In the genomic region with DNA sequence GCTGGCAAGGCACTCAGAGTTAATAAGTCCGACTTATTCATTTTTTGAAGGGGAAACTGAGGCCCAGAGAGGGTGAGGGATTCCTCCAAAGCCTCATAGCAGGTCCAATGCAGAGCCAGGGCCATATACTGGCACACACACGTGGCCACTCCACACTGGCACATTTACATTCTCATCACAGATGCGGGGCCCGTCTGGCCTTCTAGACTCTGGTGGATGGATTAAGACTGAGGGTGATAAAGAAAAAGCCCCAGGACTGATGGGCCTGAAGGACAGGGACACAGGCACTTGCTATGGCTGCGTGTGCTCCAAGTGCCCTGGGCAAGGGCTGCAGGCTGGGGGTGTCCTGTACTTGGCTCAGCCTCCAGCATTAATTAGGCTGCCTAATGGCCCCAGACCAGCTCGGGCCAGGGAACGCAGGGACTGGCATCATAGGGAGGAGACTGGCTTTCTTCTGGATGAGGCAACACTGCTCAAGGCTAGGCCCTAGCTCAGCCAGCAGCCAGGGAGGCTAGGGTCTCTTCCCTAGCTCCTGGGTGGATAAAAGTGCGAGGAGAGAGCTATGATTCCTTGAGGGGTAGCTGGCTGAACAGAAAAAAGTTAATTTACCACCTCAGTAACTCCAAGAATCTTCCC, we compare ENCODE assay signal across 20 cellular contexts. TPM values are rescaled to one million over a fixed set of nuclear protein-coding genes. Genes with fewer than 3 reads are reported as not detected.
DNase-seq lines count a peak whose midpoint lies in the region; ATAC-seq and TF ChIP-seq lines count a peak whose summit lies in the region.
"Had no signal": no experiment of that assay in that cellular context is flagged by ENCODE, and none has a peak within 500 bp of the region (broad histone marks: within the 10 kb centered on the region; RNA-seq: fewer than 3 reads in every experiment).

No MANE protein-coding gene starts in this region.

- no peak for TF ChIP-seq POLR2A in adrenal gland (IDR thresholded peaks at IDR 0.05)

- CTCF ChIA-PET in activated CD8-positive, alpha-beta T cell treated with anti-CD3 and anti-CD28 coated beads for 36 hours (lab: Charles Lee): no interaction called here

- H3K14ac ChIP-seq in mesenchymal stem cell (ENCODE audit: low read length in 2 of 2): no peak overlapping the region

- peaks cover 2% of the 10 kb centered on the region for H3K79me1 ChIP-seq in mesenchymal stem cell (replicated peaks; ENCODE audit: low read length, poor library complexity, severe bottlenecking)

- no peak overlapping the region for H2BK5ac ChIP-seq in mesenchymal stem cell (ENCODE audit: low read depth, low read length, poor library complexity, severe bottlenecking)

- H4K91ac ChIP-seq in mesenchymal stem cell (ENCODE audit: low read length): no peak overlapping the region

- H3K4me3 ChIP-seq in adrenal gland: no peak overlapping the region
- H3K4me3 ChIP-seq in mesenchymal stem cell (ENCODE audit: insufficient read depth in 1 of 2, low read depth in 1 of 2, low read length in 2 of 2): no peak overlapping the region
- no peak overlapping the region for H3K4me3 ChIP-seq in tibial artery
- H3K4me3 ChIP-seq: thyroid gland had no signal

- no peaks in the 10 kb centered on the region for H3K36me3 Mint-ChIP-seq in activated CD8-positive, alpha-beta T cell treated with anti-CD3 and anti-CD28 coated beads for 36 hours (ENCODE audit: low read depth)
- H3K36me3 Mint-ChIP-seq: activated naive CD8-positive, alpha-beta T cell; memory B cell; naive thymus-derived CD8-positive, alpha-beta T cell; stimulated activated naive B cell treated with anti-CD40 and anti-IgM and Interleukin-4, amounts not matched to agents 10 μg/mL and 1 μg/mL and 100 μg/mL, for 72 hours had no signal

- H3K4me2 ChIP-seq in mesenchymal stem cell (ENCODE audit: low read length, poor library complexity, severe bottlenecking): no peak overlapping the region

- H3K36me3 ChIP-seq in adrenal gland (replicated peaks in 1 of 2) (no peaks in the 10 kb centered on the region), mesenchymal stem cell (ENCODE audit: control insufficient read depth in 1 of 2, insufficient read depth in 2 of 2, low read depth in 1 of 2, low read length in 2 of 2) (peaks cover 58 to 74% of the 10 kb centered on the region in 2 experiments), tibial artery (peaks cover 54 to 62% (median 60%) of the 10 kb centered on the region in 3 donors)
- H3K36me3 ChIP-seq: thyroid gland had no signal

- no peaks in the 10 kb centered on the region for H3K9me3 ChIP-seq in adrenal gland (replicated peaks in 1 of 3)
- H3K9me3 ChIP-seq in mesenchymal stem cell (ENCODE audit: control insufficient read depth, low read length): no peaks in the 10 kb centered on the region
- H3K9me3 ChIP-seq in tibial artery: no peaks in the 10 kb centered on the region
- H3K9me3 ChIP-seq: Caco-2, thyroid gland had no signal

- TF ChIP-seq CTCF in adrenal gland (IDR thresholded peaks at IDR 0.05): no peak
- no peak for TF ChIP-seq CTCF in tibial artery (IDR thresholded peaks at IDR 0.05)
- TF ChIP-seq CTCF in activated CD8-positive, alpha-beta T cell treated with anti-CD3 and anti-CD28 coated beads for 36 hours (IDR thresholded peaks at IDR 0.05): no peak

- H3K18ac ChIP-seq in mesenchymal stem cell (ENCODE audit: low read depth in 1 of 2, low read length in 2 of 2): no peak overlapping the region

- no peaks in the 10 kb centered on the region for H3K9me3 Mint-ChIP-seq in activated CD8-positive, alpha-beta T cell treated with anti-CD3 and anti-CD28 coated beads for 36 hours
- H3K9me3 Mint-ChIP-seq: activated T-helper 17 cell treated with anti-CD3 and anti-CD28 coated beads, Interleukin-2, amount 50 U/mL, for 72 hours; memory B cell; stimulated activated naive B cell treated with anti-CD40 and anti-IgM and Interleukin-4, amounts not matched to agents 10 μg/mL and 1 μg/mL and 100 μg/mL, for 72 hours had no signal

- no peak overlapping the region for H3K23ac ChIP-seq in mesenchymal stem cell (ENCODE audit: low read length in 2 of 2)

- WGBS in adrenal gland, 4 donors: 74 to 83% (median 77%) methylated on average over 8 of the region's 8 CpGs
- 93% methylated on average over 7 of the region's 8 CpGs for WGBS in mesenchymal stem cell

- H3K4ac ChIP-seq in mesenchymal stem cell (ENCODE audit: low read depth in 1 of 2, low read length in 2 of 2): no peak overlapping the region

- no peak overlapping the region for H2BK12ac ChIP-seq in mesenchymal stem cell (ENCODE audit: low read length in 2 of 2)

- H2BK15ac ChIP-seq in mesenchymal stem cell (ENCODE audit: low read depth, poor library complexity, severe bottlenecking): no peak overlapping the region

- POLR2A ChIA-PET in activated CD8-positive, alpha-beta T cell treated with anti-CD3 and anti-CD28 coated beads for 36 hours (lab: Charles Lee): no interaction called here

- no peak overlapping the region for H3K4me3 Mint-ChIP-seq in activated CD8-positive, alpha-beta T cell treated with anti-CD3 and anti-CD28 coated beads for 36 hours
- H3K4me3 Mint-ChIP-seq: activated naive CD8-positive, alpha-beta T cell; activated T-helper 17 cell treated with anti-CD3 and anti-CD28 coated beads, Interleukin-2, amount 50 U/mL, for 72 hours; memory B cell; naive thymus-derived CD8-positive, alpha-beta T cell; stimulated activated naive B cell treated with anti-CD40 and anti-IgM and Interleukin-4, amounts not matched to agents 10 μg/mL and 1 μg/mL and 100 μg/mL, for 72 hours had no signal

- H3K27ac Mint-ChIP-seq in activated CD8-positive, alpha-beta T cell treated with anti-CD3 and anti-CD28 coated beads for 36 hours: no peak overlapping the region
- H3K27ac Mint-ChIP-seq: activated naive CD8-positive, alpha-beta T cell; activated T-helper 17 cell treated with anti-CD3 and anti-CD28 coated beads, Interleukin-2, amount 50 U/mL, for 72 hours; memory B cell; naive thymus-derived CD8-positive, alpha-beta T cell; stimulated activated naive B cell treated with anti-CD40 and anti-IgM and Interleukin-4, amounts not matched to agents 10 μg/mL and 1 μg/mL and 100 μg/mL, for 72 hours had no signal

- no peak overlapping the region for H2AK5ac ChIP-seq in mesenchymal stem cell (ENCODE audit: low read length, severe bottlenecking)

- no peak overlapping the region for H4K8ac ChIP-seq in mesenchymal stem cell (ENCODE audit: low read length)

- no peak for ATAC-seq in GM18520 (IDR thresholded peaks at IDR 0.05; ENCODE audit: unreplicated experiment)
- no peak for ATAC-seq in activated CD8-positive, alpha-beta T cell treated with anti-CD3 and anti-CD28 coated beads for 36 hours
- ATAC-seq: activated T-helper 17 cell treated with anti-CD3 and anti-CD28 coated beads, Interleukin-2, amount 50 U/mL, for 72 hours; naive thymus-derived CD8-positive, alpha-beta T cell; stimulated activated naive B cell treated with anti-CD40 and anti-IgM and Interleukin-4, amounts not matched to agents 10 μg/mL and 1 μg/mL and 100 μg/mL, for 72 hours had no signal

- H3K4me1 ChIP-seq in adrenal gland (replicated peaks in 1 of 2) (peaks cover 0 to 15% of the 10 kb centered on the region in 2 donors), mesenchymal stem cell (ENCODE audit: control insufficient read depth, insufficient read depth, low read depth, low read length) (peaks cover 20% of the 10 kb centered on the region), tibial artery (peaks cover 3 to 32% (median 19%) of the 10 kb centered on the region in 4 donors)

- H3K27ac ChIP-seq in adrenal gland: no peak overlapping the region
- no peak overlapping the region for H3K27ac ChIP-seq in mesenchymal stem cell (ENCODE audit: low read length, poor library complexity, severe bottlenecking)
- H3K27ac ChIP-seq in tibial artery: peak overlapping the region; percentile 28 to 82
- H3K27ac ChIP-seq: thyroid gland had no signal

- H3K27me3 ChIP-seq in adrenal gland: no peaks in the 10 kb centered on the region
- no peaks in the 10 kb centered on the region for H3K27me3 ChIP-seq in mesenchymal stem cell (ENCODE audit: control insufficient read depth in 1 of 2, insufficient read depth in 1 of 2, low read length in 2 of 2)
- H3K27me3 ChIP-seq in tibial artery: no peaks in the 10 kb centered on the region
- H3K27me3 ChIP-seq: thyroid gland had no signal

- intact Hi-C loops in adrenal gland (cut with DNase I) (no loop called here), tibial artery (cut with DNase I; ENCODE audit: low total_unique reads) (no loop called here)
- intact Hi-C loops in activated CD8-positive, alpha-beta T cell treated with anti-CD3 and anti-CD28 coated beads for 36 hours (cut with micrococcal nuclease): no loop called here

- peaks cover 3% of the 10 kb centered on the region for H3K27me3 Mint-ChIP-seq in activated CD8-positive, alpha-beta T cell treated with anti-CD3 and anti-CD28 coated beads for 36 hours
- H3K27me3 Mint-ChIP-seq: activated naive CD8-positive, alpha-beta T cell; activated T-helper 17 cell treated with anti-CD3 and anti-CD28 coated beads, Interleukin-2, amount 50 U/mL, for 72 hours; stimulated activated naive B cell treated with anti-CD40 and anti-IgM and Interleukin-4, amounts not matched to agents 10 μg/mL and 1 μg/mL and 100 μg/mL, for 72 hours had no signal

- no peak overlapping the region for H2BK120ac ChIP-seq in mesenchymal stem cell (ENCODE audit: low read depth, low read length)

- H3K9ac ChIP-seq in mesenchymal stem cell (ENCODE audit: low read length): peak overlapping the region; percentile 78

- peak; percentile 7 for DNase-seq in activated CD4-positive, CD25-positive, alpha-beta regulatory T cell treated with anti-CD3 and anti-CD28 coated beads, Interleukin-2, amount 50 U/mL, for 72 hours
- DNase-seq in activated CD4-positive, CD25-positive, alpha-beta regulatory T cell (lab: John Stamatoyannopoulos, UW): no peak
- DNase-seq in adrenal gland (peak in 4 of 7 donors; percentile 7 to 44 (median 10)), mesenchymal stem cell (no peak), tibial artery (peak in 1 of 2 donors; percentile 72)
- DNase-seq in NK-92 treated with Interleukin-12 subunit alpha and Interleukin-12 subunit beta, amount 100 ng/mL, for 24 hours (lab: John Stamatoyannopoulos, UW): no peak
- no peak for DNase-seq in activated CD8-positive, alpha-beta T cell treated with anti-CD3 and anti-CD28 coated beads for 36 hours
- DNase-seq: 8988T; AML-193; NCI-H1417; stimulated activated naive B cell treated with anti-CD40 and anti-IgM and Interleukin-4, amounts not matched to agents 10 μg/mL and 1 μg/mL and 100 μg/mL, for 72 hours; thyroid gland had no signal

- no peaks in the 10 kb centered on the region for H3K4me1 Mint-ChIP-seq in activated CD8-positive, alpha-beta T cell treated with anti-CD3 and anti-CD28 coated beads for 36 hours (ENCODE audit: low read depth)
- H3K4me1 Mint-ChIP-seq: activated T-helper 17 cell treated with anti-CD3 and anti-CD28 coated beads, Interleukin-2, amount 50 U/mL, for 72 hours; memory B cell; naive thymus-derived CD8-positive, alpha-beta T cell had no signal

- H2AFZ ChIP-seq in mesenchymal stem cell (ENCODE audit: low read depth, low read length): no peak overlapping the region

RNA-seq across cellular contexts. Expression of gene CSF1R, which starts 28.5 kb away (rescaled TPM):
- 100 to 1,000 TPM in 2 of 8 donors, 10 to 100 TPM in 6; 37.2 to 165 (median 94.4) TPM for total RNA-seq in adrenal gland
- polyA plus RNA-seq in adrenal gland: 10 to 100 TPM; 17.9 to 20.0 (median 19.0) TPM
- 0.06 TPM for polyA plus RNA-seq in mesenchymal stem cell (2013, experiment 1 of 2)
- polyA plus RNA-seq in mesenchymal stem cell (2013, experiment 2 of 2): 0.12 TPM
- not detected for total RNA-seq in activated CD8-positive, alpha-beta T cell treated with anti-CD3 and anti-CD28 coated beads for 36 hours
- total RNA-seq: dermis blood vessel endothelial cell had no signal

RNA-seq across cellular contexts. Expression of gene PDGFRB, which starts 40.8 kb away (rescaled TPM):
- total RNA-seq in adrenal gland: 100 to 1,000 TPM in 1 of 8 donors, 10 to 100 TPM in 7; 54.8 to 188 (median 80.1) TPM
- polyA plus RNA-seq in adrenal gland: 10 to 100 TPM; 21.3 to 55.7 (median 37.2) TPM
- polyA plus RNA-seq in mesenchymal stem cell (2013, experiment 1 of 2): 203 TPM
- 211 TPM for polyA plus RNA-seq in mesenchymal stem cell (2013, experiment 2 of 2)
- total RNA-seq in activated CD8-positive, alpha-beta T cell treated with anti-CD3 and anti-CD28 coated beads for 36 hours: under 1 TPM; 0.58 to 0.74 TPM

RNA-seq across cellular contexts. Expression of gene CDX1, which starts 51.7 kb away (rescaled TPM):
- total RNA-seq in adrenal gland: under 1 TPM in 2 of 8 donors, not detected in 6; 0.23 to 0.32 TPM
- polyA plus RNA-seq in adrenal gland: under 1 TPM in 2 of 3 donors, not detected in 1; 0.17 to 0.24 TPM
- polyA plus RNA-seq in mesenchymal stem cell (2013, experiment 1 of 2): 0.08 TPM
- 0.03 TPM for polyA plus RNA-seq in mesenchymal stem cell (2013, experiment 2 of 2)
- total RNA-seq in activated CD8-positive, alpha-beta T cell treated with anti-CD3 and anti-CD28 coated beads for 36 hours: not detected
- total RNA-seq: activated T-helper 17 cell treated with anti-CD3 and anti-CD28 coated beads, Interleukin-2, amount 50 U/mL, for 72 hours; dermis blood vessel endothelial cell; M059J; naive thymus-derived CD8-positive, alpha-beta T cell; thyroid gland had no signal
- polyA plus RNA-seq: naive thymus-derived CD8-positive, alpha-beta T cell had no signal

Comparison
In these comparisons a context has a peak if more than half of its experiments do, and no peak if none do; other contexts are left out.
1. DNase-seq: peak in activated CD4-positive, CD25-positive, alpha-beta regulatory T cell treated with anti-CD3 and anti-CD28 coated beads, Interleukin-2, amount 50 U/mL, for 72 hours (single experiment) and adrenal gland (4 of 7); none in activated CD4-positive, CD25-positive, alpha-beta regulatory T cell (0 of 4), mesenchymal stem cell (single experiment), NK-92 treated with Interleukin-12 subunit alpha and Interleukin-12 subunit beta, amount 100 ng/mL, for 24 hours (single experiment) and activated CD8-positive, alpha-beta T cell treated with anti-CD3 and anti-CD28 coated beads for 36 hours (single experiment).
2. H3K27ac ChIP-seq: peak in tibial artery (2 of 2); none in adrenal gland (0 of 5) and mesenchymal stem cell (single experiment).
3. RNA of gene CSF1R, which starts 28.5 kb away (total RNA-seq): 37.2 to 165 TPM in adrenal gland; not detected in activated CD8-positive, alpha-beta T cell treated with anti-CD3 and anti-CD28 coated beads for 36 hours; every median in the first group is over 10 times any median in the second.
4. RNA of gene PDGFRB, which starts 40.8 kb away (total RNA-seq): 54.8 to 188 TPM in adrenal gland; 0.58 to 0.74 TPM in activated CD8-positive, alpha-beta T cell treated with anti-CD3 and anti-CD28 coated beads for 36 hours; every median in the first group is over 10 times any median in the second.